In the genomic region with DNA sequence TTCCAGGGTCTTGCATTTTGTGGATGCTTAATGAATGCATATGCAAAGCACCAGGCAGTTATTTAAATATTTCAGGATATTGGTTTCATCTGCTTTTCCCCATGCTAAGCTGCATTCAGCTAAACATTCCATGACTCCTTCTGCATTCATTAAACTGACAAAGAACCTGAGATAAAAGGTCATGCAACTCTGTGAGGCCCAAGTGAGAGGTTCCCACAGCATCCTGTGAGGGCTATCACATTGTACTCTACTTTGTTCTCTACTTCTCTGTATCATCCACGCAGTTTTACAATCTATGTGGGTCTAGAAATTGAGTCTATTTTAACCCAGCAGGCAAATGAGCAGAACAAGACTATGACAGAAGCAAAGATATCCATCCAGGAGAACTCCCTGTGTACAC, we compare ENCODE assay signal across 11 cellular contexts.
"Had no signal": no experiment of that assay in that cellular context is flagged by ENCODE, and none has a peak within 500 bp of the region (broad histone marks: within the 10 kb centered on the region; RNA-seq: fewer than 3 reads in every experiment).

No MANE protein-coding gene starts in this region.

- DNase-seq: activated CD4-positive, alpha-beta memory T cell treated with anti-CD3 and anti-CD28 coated beads for 36 hours; activated naive CD4-positive, alpha-beta T cell treated with anti-CD3 and anti-CD28 coated beads, Interleukin-2, amount 10 ng/mL, durations not matched to agents 7 days and 5 days; cortex of kidney; effector memory CD4-positive, alpha-beta T cell; heart right ventricle; ovary; retina; stimulated activated CD4-positive, alpha-beta T cell treated with anti-CD3 and anti-CD28 coated beads, Interleukin-15, amount 100 ng/mL, for 24 hours; stimulated activated CD4-positive, alpha-beta T cell treated with anti-CD3 and anti-CD28 coated beads, Interleukin-4, amount 100 ng/mL, for 24 hours; T1000; tibial artery had no signal

- H3K4me3 ChIP-seq: ovary, tibial artery had no signal

- H3K9me3 ChIP-seq: heart right ventricle, ovary, tibial artery had no signal

- H3K27ac ChIP-seq: heart right ventricle, ovary, tibial artery had no signal

- H3K27me3 ChIP-seq: ovary, tibial artery had no signal

- ATAC-seq: heart right ventricle had no signal

- H3K36me3 ChIP-seq: heart right ventricle, ovary, tibial artery had no signal
